11 cellular contexts compared by ENCODE assay signal in genomic region chr9:85332487-85332886, GRCh38.
A peak's percentile ranks its signal among the peaks of the same experiment; 100 is the strongest.
DNase-seq lines count a peak whose midpoint lies in the region; ATAC-seq and TF ChIP-seq lines count a peak whose summit lies in the region.
"Had no signal": no experiment of that assay in that cellular context is flagged by ENCODE, and none has a peak within 500 bp of the region (broad histone marks: within the 10 kb centered on the region; RNA-seq: fewer than 3 reads in every experiment).

No MANE protein-coding gene starts in this region.

- no peaks in the 10 kb centered on the region for H3K36me3 ChIP-seq in heart right ventricle
- H3K36me3 ChIP-seq in brain microvascular endothelial cell (replicated peaks), result no peaks in the 10 kb centered on the region
- no peaks in the 10 kb centered on the region for H3K36me3 ChIP-seq in smooth muscle cell (ENCODE audit: low read depth)
- H3K36me3 ChIP-seq: ovary had no signal

- intact Hi-C loops in heart right ventricle (cut with DNase I) (no loop called here), left cardiac atrium (cut with DNase I) (no loop called here)

- no peak overlapping the region for H3K4me3 ChIP-seq in heart right ventricle
- no peak overlapping the region for H3K4me3 ChIP-seq in brain microvascular endothelial cell (ENCODE audit: low read depth, low read length)
- H3K4me3 ChIP-seq in smooth muscle cell, result no peak overlapping the region
- H3K4me3 ChIP-seq: ovary had no signal

- H3K79me2 ChIP-seq in smooth muscle cell (ENCODE audit: low read depth), result no peaks in the 10 kb centered on the region

- H3K4me1 ChIP-seq in heart right ventricle (no peaks in the 10 kb centered on the region), smooth muscle cell (ENCODE audit: low read depth) (no peaks in the 10 kb centered on the region)

- in situ Hi-C loops in brain microvascular endothelial cell (cut with HindIII; ENCODE audit: low pct_ligation_motif_present, low sequenced_read_pairs), result no loop called here

- H3K9me3 ChIP-seq in heart right ventricle (no peaks in the 10 kb centered on the region), smooth muscle cell (replicated peaks; ENCODE audit: low read depth) (no peaks in the 10 kb centered on the region)
- H3K9me3 ChIP-seq: ovary had no signal

- H3K4me2 ChIP-seq in smooth muscle cell, result no peak overlapping the region

- no peak overlapping the region for H3K27ac ChIP-seq in heart right ventricle
- H3K27ac ChIP-seq in brain microvascular endothelial cell, result no peak overlapping the region
- H3K27ac ChIP-seq in smooth muscle cell (ENCODE audit: low read depth), result no peak overlapping the region
- H3K27ac ChIP-seq: ovary had no signal

- TF ChIP-seq CTCF in heart right ventricle (IDR thresholded peaks at IDR 0.05) (peak in 6 of 9 donors; percentile 6 to 28 (median 13)), brain microvascular endothelial cell (IDR thresholded peaks at IDR 0.05; ENCODE audit: low read depth, low read length, missing control alignments) (peak; percentile 36), smooth muscle cell (IDR thresholded peaks at IDR 0.05; ENCODE audit: borderline replicate concordance, insufficient read depth, poor library complexity, severe bottlenecking) (peak; percentile 11)

- H2AFZ ChIP-seq in smooth muscle cell (ENCODE audit: low read depth), result no peak overlapping the region

- no peaks in the 10 kb centered on the region for H3F3A ChIP-seq in smooth muscle cell (ENCODE audit: low read depth)

- H3K27me3 ChIP-seq in heart right ventricle, result peaks cover 0 to 8% (median 0%) of the 10 kb centered on the region in 7 donors
- H3K27me3 ChIP-seq in brain microvascular endothelial cell (replicated peaks), result no peaks in the 10 kb centered on the region
- H3K27me3 ChIP-seq in smooth muscle cell (ENCODE audit: low read depth), result peaks cover 8% of the 10 kb centered on the region
- H3K27me3 ChIP-seq: ovary had no signal

- no peaks in the 10 kb centered on the region for H4K20me1 ChIP-seq in smooth muscle cell (ENCODE audit: low read depth)

- DNase-seq in heart right ventricle (no peak), left cardiac atrium (no peak), LoVo (ENCODE audit: low spot score) (peak; percentile 10), brain microvascular endothelial cell (no peak), smooth muscle cell (lab: John Stamatoyannopoulos, UW; ENCODE audit: unreplicated experiment) (no peak)
- DNase-seq: activated naive CD8-positive, alpha-beta T cell treated with anti-CD3 and anti-CD28 coated beads for 36 hours; C1 segment of cervical spinal cord; ovary had no signal

- H3K9ac ChIP-seq in smooth muscle cell (ENCODE audit: low read depth), result no peak overlapping the region

- ATAC-seq in heart right ventricle, result no peak
- no peak for ATAC-seq in left cardiac atrium
- ATAC-seq in HG02970 (IDR thresholded peaks at IDR 0.05; ENCODE audit: low FRiP score, unreplicated experiment), result no peak
- ATAC-seq in GM21447 (IDR thresholded peaks at IDR 0.05; ENCODE audit: unreplicated experiment), result no peak
- no peak for ATAC-seq in GM21723 (IDR thresholded peaks at IDR 0.05; ENCODE audit: unreplicated experiment)

- 74 to 77% methylated on average over 4 of the region's 4 CpGs for WGBS in heart right ventricle, 2 donors
- 64% methylated on average over 4 of the region's 4 CpGs for whole genome bisulfite sequencing in smooth muscle cell (ENCODE audit: low lambda C conversion rate)
